ENCODE assay signal across 8 cellular contexts in the genomic region with DNA sequence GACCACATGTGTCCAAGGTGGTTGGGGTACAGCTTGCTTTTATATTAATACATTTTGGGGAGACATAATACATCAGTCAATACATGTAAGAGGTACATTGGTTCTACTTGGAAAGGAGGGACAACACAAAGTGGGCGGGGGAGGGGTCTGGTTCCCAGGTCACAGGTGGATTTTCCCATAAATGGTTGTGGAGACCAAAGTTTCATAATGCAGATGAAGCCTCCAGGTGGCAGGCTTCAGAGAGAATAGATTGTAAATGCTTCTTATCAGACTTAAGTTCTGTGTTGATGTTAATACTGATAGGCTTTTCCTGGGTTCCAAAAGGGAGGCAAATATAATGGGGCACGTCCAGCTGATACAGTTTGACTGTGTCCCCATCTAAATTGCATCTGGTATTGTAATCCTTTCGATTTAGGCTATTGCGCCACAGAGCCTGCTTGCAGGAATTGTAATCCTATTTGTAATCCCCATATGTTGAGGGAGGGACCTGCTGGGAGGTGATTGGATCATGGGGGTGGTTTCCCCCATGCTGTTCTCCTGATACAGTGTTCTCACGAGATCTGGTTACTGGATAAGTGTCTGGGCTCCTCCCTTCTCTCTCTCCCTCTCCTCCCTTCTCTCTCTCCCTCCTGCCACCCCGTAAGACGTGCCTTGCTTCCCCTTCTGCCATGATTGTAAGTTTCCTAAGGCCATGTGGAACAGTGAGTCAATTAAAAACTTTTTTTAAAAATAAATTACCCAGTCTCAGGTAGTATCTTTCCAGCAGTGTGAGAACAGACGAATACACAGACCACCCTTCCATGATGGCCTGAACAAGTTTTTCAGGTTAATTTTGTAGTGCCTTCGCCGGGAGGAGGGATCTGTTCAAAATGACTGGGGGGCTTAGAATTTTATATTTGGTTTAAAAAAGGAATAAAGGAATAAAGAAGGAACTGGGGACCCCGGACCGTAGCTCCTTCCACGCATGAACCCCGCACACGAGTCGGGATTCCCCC. TPM values are rescaled to one million over a fixed set of nuclear protein-coding genes. Genes with fewer than 3 reads are reported as not detected.
DNase-seq lines count a peak whose midpoint lies in the region; ATAC-seq and TF ChIP-seq lines count a peak whose summit lies in the region.

No MANE protein-coding gene starts in this region.

- no peak overlapping the region for H3K4ac ChIP-seq in IMR-90 (ENCODE audit: low read depth, low read length)

- H3K79me1 ChIP-seq in IMR-90 (ENCODE audit: low read depth in 1 of 2, low read length in 2 of 2) = 0 out of 4 replicates have a peak, but pooled peaks cover 0 to 6% of the 10 kb centered on the region in 2 experiments

- no TSS peak for BruUV-seq in IMR-90 (replicated peaks; lab: Mats Ljungman, UMichigan)

- H2AK5ac ChIP-seq in IMR-90 (ENCODE audit: low read depth, low read length) = no peak overlapping the region

- H3K9me3 ChIP-seq in IMR-90 (ENCODE audit: control insufficient read depth, insufficient read depth, low read length) = no peaks in the 10 kb centered on the region
- no peaks in the 10 kb centered on the region for H3K9me3 ChIP-seq in psoas muscle

- DNase-seq in DMS53 (lab: John Stamatoyannopoulos, UW) (peak; percentile 87), IMR-90 (peak; percentile 75), T-cell (no peak), fibroblast of pulmonary artery (ENCODE audit: low read depth) (peak; percentile 59), psoas muscle (no peak), KG1 (lab: John Stamatoyannopoulos, UW) (no peak)

- no peak for TF ChIP-seq RAD21 in IMR-90 (IDR thresholded peaks at IDR 0.05; ENCODE audit: low read length)

- ATAC-seq in IMR-90 (ENCODE audit: low read depth) (peak; percentile 28), T-cell (replicated peaks in 1 of 4) (no peak), psoas muscle (no peak), HG03039 (IDR thresholded peaks at IDR 0.05; ENCODE audit: unreplicated experiment) (no peak), HG03108 (IDR thresholded peaks at IDR 0.05; ENCODE audit: unreplicated experiment) (no peak)

- H3K4me1 ChIP-seq in IMR-90 (ENCODE audit: control insufficient read depth, insufficient read depth, low read length) (peaks cover 2% of the 10 kb centered on the region; the same call in 1 of the 2 replicates), psoas muscle (peaks cover 4% of the 10 kb centered on the region)

- H3K27ac ChIP-seq in IMR-90 (ENCODE audit: insufficient read depth, low read length) (no peak overlapping the region; the same call in 1 of the 2 replicates), psoas muscle (no peak overlapping the region)

- H3K4me1 Mint-ChIP-seq in T-cell = peaks cover 11 to 22% (median 14%) of the 10 kb centered on the region in 3 donors

- no peak overlapping the region for H2BK20ac ChIP-seq in IMR-90 (ENCODE audit: low read depth, low read length)

- H4K20me1 ChIP-seq in IMR-90 (ENCODE audit: insufficient read depth, low read length) = no peaks in the 10 kb centered on the region

- no peak overlapping the region; the same call in none of the 2 replicates for H3K23ac ChIP-seq in IMR-90 (ENCODE audit: low read depth, low read length)

- peak overlapping the region; percentile 78 for H3K4me2 ChIP-seq in IMR-90 (ENCODE audit: low read depth, low read length)

- TF ChIP-seq POLR2A in IMR-90 (IDR thresholded peaks at IDR 0.05; ENCODE audit: low read depth, low read length) = no peak

- no peaks in the 10 kb centered on the region for H3K27me3 ChIP-seq in IMR-90 (ENCODE audit: control insufficient read depth, insufficient read depth, low read length)
- peaks cover 0 to 6% (median 3%) of the 10 kb centered on the region in 3 donors for H3K27me3 ChIP-seq in psoas muscle (ENCODE audit: insufficient read depth in 3 of 3, low read length in 2 of 3)

- no peak overlapping the region for H2BK15ac ChIP-seq in IMR-90 (ENCODE audit: low read depth, low read length)

- no peak overlapping the region for H3K9ac ChIP-seq in IMR-90 (ENCODE audit: low read depth, low read length)

- peaks cover 27 to 51% of the 10 kb centered on the region in 2 donors for H3K27me3 Mint-ChIP-seq in T-cell

- H3K18ac ChIP-seq in IMR-90 (ENCODE audit: low read depth, low read length) = no peak overlapping the region

- H2BK120ac ChIP-seq in IMR-90 (ENCODE audit: low read depth, low read length) = no peak overlapping the region

- no peak overlapping the region for H3K14ac ChIP-seq in IMR-90 (replicated peaks; ENCODE audit: low read depth, low read length)

- 0 out of 2 replicates have a peak, but pooled peaks have one; percentile 3 for TF ChIP-seq CTCF in IMR-90 (conservative IDR thresholded peaks at IDR 0.05; ENCODE audit: low read depth, low read length)
- no peak for TF ChIP-seq CTCF in fibroblast of pulmonary artery (IDR thresholded peaks at IDR 0.05; ENCODE audit: low read length, missing control alignments)
- no peak for TF ChIP-seq CTCF in psoas muscle (IDR thresholded peaks at IDR 0.05)

- intact Hi-C loops in IMR-90 (cut with micrococcal nuclease) (no loop called here), psoas muscle (cut with DNase I) (no loop called here)

- no peak overlapping the region for H3K27ac Mint-ChIP-seq in T-cell

- peaks cover 3% of the 10 kb centered on the region; the same call in 1 of the 2 replicates for H3K9me1 ChIP-seq in IMR-90 (ENCODE audit: insufficient read depth, low read length)

- H3K4me3 ChIP-seq in IMR-90 (ENCODE audit: insufficient read depth, low read depth, low read length) (peak overlapping the region; percentile 85), fibroblast of pulmonary artery (replicated peaks; ENCODE audit: low read depth, low read length) (peak overlapping the region; percentile 80), psoas muscle (peak overlapping the region; percentile 90)

- peak overlapping the region; percentile 56 to 96 (median 62) for H3K4me3 Mint-ChIP-seq in T-cell

- dilution Hi-C loops in IMR-90 (cut with HindIII; ENCODE audit: low sequenced_read_pairs, unreplicated experiment) = no loop called here

- no peaks in the 10 kb centered on the region for H3K36me3 Mint-ChIP-seq in T-cell

- in situ Hi-C loops in IMR-90 (cut with MboI; ENCODE audit: low sequenced_read_pairs) = no loop called here

- H3K9me3 Mint-ChIP-seq in T-cell = no peaks in the 10 kb centered on the region

- POLR2A ChIA-PET in IMR-90 (lab: Charles Lee; ENCODE audit: unreplicated experiment) (interaction anchor here (0.6 kb wide), 1 partner anchor 135 kb away, joined by 3 read pairs; the partner anchor contains the start of gene ELOF1), T-cell (lab: Charles Lee) (no interaction called here)

- 0 out of 4 replicates have a peak overlapping the region, but pooled peaks of 1 of the 2 experiments have one; percentile 17 for H4K8ac ChIP-seq in IMR-90 (ENCODE audit: low read depth in 2 of 2, low read length in 2 of 2)

- no peak overlapping the region for H2AK9ac ChIP-seq in IMR-90 (replicated peaks; ENCODE audit: low read depth, low read length, poor library complexity)

- WGBS in IMR-90 (ENCODE audit: extremely low coverage in 2 of 2, insufficient read length in 1 of 2), 2 experiments = 0% methylated on average over 6 of the region's 16 CpGs; no CpG with 5 or more reads in 1 of the 2 experiments
- 16 to 18% (median 17%) methylated on average over 16 of the region's 16 CpGs for WGBS in psoas muscle, 3 donors

- no peak overlapping the region for H3K56ac ChIP-seq in IMR-90 (ENCODE audit: extremely low read depth, insufficient read depth, low read length)

- H3K36me3 ChIP-seq in IMR-90 (ENCODE audit: control insufficient read depth, insufficient read depth, low read length) = no peaks in the 10 kb centered on the region
- H3K36me3 ChIP-seq in psoas muscle (ENCODE audit: insufficient read depth in 1 of 2, low read depth in 1 of 2) = no peaks in the 10 kb centered on the region

- H4K5ac ChIP-seq in IMR-90 (ENCODE audit: low read depth, low read length) = no peak overlapping the region

- CTCF ChIA-PET in IMR-90 (lab: Yijun Ruan, JAX) (interaction anchor here (1.1 kb wide), 1 partner anchor 10 kb away, joined by 3 read pairs; no protein-coding TSS in a partner anchor), T-cell (lab: Charles Lee) (no interaction called here)

- peak overlapping the region; percentile 94 for H2AFZ ChIP-seq in IMR-90 (replicated peaks; ENCODE audit: low read length, poor library complexity)

- no peak overlapping the region for H4K91ac ChIP-seq in IMR-90 (ENCODE audit: insufficient read depth, low read depth, low read length)

- no peak overlapping the region for H2BK5ac ChIP-seq in IMR-90 (ENCODE audit: low read depth, low read length, poor library complexity, severe bottlenecking)

TF ChIP-seq in IMR-90, 13 proteins besides CTCF, POLR2A, EP300 and RAD21:
- TF ChIP-seq MXI1 (IDR thresholded peaks at IDR 0.05; ENCODE audit: borderline replicate concordance, low read depth, low read length) = no peak
- TF ChIP-seq CEBPB (IDR thresholded peaks at IDR 0.05; ENCODE audit: low read depth, low read length) = peak; percentile 93
- no peak for TF ChIP-seq USF2 (IDR thresholded peaks at IDR 0.05; ENCODE audit: low read depth, low read length)
- no peak for TF ChIP-seq BHLHE40 (IDR thresholded peaks at IDR 0.05; ENCODE audit: low read depth, low read length)

RNA-seq across cellular contexts. Expression of gene ZNF823, which starts 44.9 kb away (rescaled TPM):
- total RNA-seq in IMR-90 (2012; rRNA removed) (9.2 and 9.3 TPM in 2 replicates), T-cell (1 to 10 TPM; 2.3 to 6.4 (median 4.8) TPM), psoas muscle (1 to 10 TPM; 1.5 to 4.3 (median 2.2) TPM)
- polyA plus RNA-seq in IMR-90 (2012; rRNA removed) (1.8 and 2.2 TPM in 2 replicates), psoas muscle (1 to 10 TPM; 1.6 to 3.9 (median 2.5) TPM)
- polyA plus RNA-seq in IMR-90 (2012; cell fraction: cytosol; rRNA removed) = 0.19 and 0.34 TPM in 2 replicates
- 0.58 and 4.0 TPM in 2 replicates for polyA plus RNA-seq in IMR-90 (2012; cell fraction: nucleus; rRNA removed; ENCODE audit: low replicate concordance)

Comparison
In these comparisons a context has a peak if more than half of its experiments do, and no peak if none do; other contexts are left out.
1. DNase-seq: peak in DMS53 (single experiment), IMR-90 (single experiment) and fibroblast of pulmonary artery (single experiment); none in T-cell (0 of 34), psoas muscle (0 of 2) and KG1 (single experiment).
2. Peak in every context shown above with its lines, with median percentiles within 50 percentile points of each other: H3K4me3 ChIP-seq.